In genomic region chr3:171257251-171258179, GRCh38 we compare ENCODE assay signal across 8 cellular contexts.
DNase-seq lines count a peak whose midpoint lies in the region; ATAC-seq and TF ChIP-seq lines count a peak whose summit lies in the region.

No MANE protein-coding gene starts in this region.

- H3K36me3 ChIP-seq in breast epithelium = no peaks in the 10 kb centered on the region
- no peaks in the 10 kb centered on the region for H3K36me3 ChIP-seq in mammary epithelial cell (ENCODE audit: insufficient read depth, low read length)
- no peaks in the 10 kb centered on the region for H3K36me3 ChIP-seq in uterus

- TF ChIP-seq CTCF in breast epithelium (IDR thresholded peaks at IDR 0.05) = no peak
- no peak for TF ChIP-seq CTCF in mammary epithelial cell (conservative IDR thresholded peaks at IDR 0.05 in 1 of 2, IDR thresholded peaks at IDR 0.05 in 1 of 2; ENCODE audit: extremely low read depth in 1 of 2, insufficient read depth in 1 of 2, low read depth in 1 of 2, low read length in 2 of 2)
- TF ChIP-seq CTCF in uterus (IDR thresholded peaks at IDR 0.05) = no peak
- no peak for TF ChIP-seq CTCF in omental fat pad (IDR thresholded peaks at IDR 0.05)

- BruUV-seq in mammary epithelial cell (replicated peaks; lab: Mats Ljungman, UMichigan) = no TSS peak

- no peak for TF ChIP-seq POLR2A in breast epithelium (IDR thresholded peaks at IDR 0.05)
- TF ChIP-seq POLR2A in uterus (IDR thresholded peaks at IDR 0.05) = no peak

- H3K4me1 ChIP-seq in breast epithelium = no peaks in the 10 kb centered on the region
- H3K4me1 ChIP-seq in mammary epithelial cell (ENCODE audit: insufficient read depth, low read length) = peaks cover 24% of the 10 kb centered on the region
- no peaks in the 10 kb centered on the region for H3K4me1 ChIP-seq in uterus

- H3K79me2 ChIP-seq in mammary epithelial cell (ENCODE audit: insufficient read depth, low read length) = no peaks in the 10 kb centered on the region

- CTCF ChIA-PET in mammary epithelial cell (lab: Charles Lee; ENCODE audit: low non-redundant PET) = no interaction called here

- H3K4me3 ChIP-seq in breast epithelium (no peak overlapping the region), mammary epithelial cell (replicated peaks in 1 of 3; ENCODE audit: insufficient read depth in 1 of 3, low read depth in 2 of 3, low read length in 3 of 3) (no peak overlapping the region), uterus (no peak overlapping the region)

- 86% methylated on average over 7 of the region's 7 CpGs for WGBS in mammary epithelial cell (ENCODE audit: low coverage, missing lambda C conversion rate)

- H3K9me3 ChIP-seq in breast epithelium (no peaks in the 10 kb centered on the region), mammary epithelial cell (replicated peaks; ENCODE audit: insufficient read depth, low read length) (no peaks in the 10 kb centered on the region), uterus (no peaks in the 10 kb centered on the region)

- ATAC-seq in HG03095 (IDR thresholded peaks at IDR 0.05; ENCODE audit: unreplicated experiment) (peak; percentile 58), omental fat pad (ENCODE audit: low FRiP score) (no peak)

- H3K27ac ChIP-seq in breast epithelium (peak overlapping the region; percentile 23 to 38), mammary epithelial cell (ENCODE audit: insufficient read depth, low read depth, low read length) (no peak overlapping the region), uterus (peak overlapping the region; percentile 39 to 55)

- in situ Hi-C loops in mammary epithelial cell (cut with MboI; ENCODE audit: low sequenced_read_pairs in 2 of 2) = no loop called here

- intact Hi-C loops in breast epithelium (cut with DNase I; ENCODE audit: low total_unique reads) = no loop called here
- intact Hi-C loops in mammary epithelial cell (cut with micrococcal nuclease) = no loop called here
- intact Hi-C loops in uterus (cut with DNase I; ENCODE audit: low total_unique reads) = no loop called here

- dilution Hi-C loops in mammary epithelial cell (cut with HindIII; ENCODE audit: low sequenced_read_pairs) = no loop called here

- DNase-seq in breast epithelium (ENCODE audit: low spot score in 2 of 2) (no peak), mammary epithelial cell (no peak), astrocyte of the hippocampus (ENCODE audit: low read depth, low spot score) (peak; percentile 72), uterus (no peak), pons (ENCODE audit: low spot score) (no peak), omental fat pad (ENCODE audit: low spot score) (no peak), NCI-H2029 (lab: John Stamatoyannopoulos, UW) (no peak)

- H4K20me1 ChIP-seq in mammary epithelial cell (ENCODE audit: insufficient read depth, low read length) = no peaks in the 10 kb centered on the region

- no peak overlapping the region for H3K9ac ChIP-seq in mammary epithelial cell (ENCODE audit: insufficient read depth, low read length)

- H2AFZ ChIP-seq in mammary epithelial cell (ENCODE audit: low read depth, low read length) = no peak overlapping the region

- H3K27me3 ChIP-seq in breast epithelium (no peaks in the 10 kb centered on the region), mammary epithelial cell (ENCODE audit: insufficient read depth, low read length) (no peaks in the 10 kb centered on the region), uterus (no peaks in the 10 kb centered on the region)

- H3K4me2 ChIP-seq in mammary epithelial cell (ENCODE audit: insufficient read depth, low read depth, low read length) = no peak overlapping the region
